ENCODE assay signal across 1 cellular context in the genomic region with DNA sequence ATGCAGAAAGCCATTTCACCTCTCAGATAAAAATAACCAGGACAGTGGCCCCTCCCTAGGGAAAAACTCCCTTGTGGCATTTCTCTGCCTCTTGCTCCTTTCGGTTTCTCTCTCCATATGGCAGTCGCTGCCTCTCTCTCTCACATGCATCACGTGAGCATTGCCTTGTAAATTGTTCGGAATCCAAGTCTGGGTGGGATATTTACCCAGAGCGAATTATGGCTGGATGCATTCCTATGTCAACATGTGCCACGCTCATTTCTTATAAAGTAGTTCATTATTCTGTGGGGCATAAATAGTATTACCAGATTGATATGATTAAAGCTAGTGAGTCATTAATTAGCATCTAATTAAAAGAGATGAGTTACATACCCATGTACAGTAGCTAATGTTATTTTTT.
A peak's percentile ranks its signal among the peaks of the same experiment; 100 is the strongest.
TF ChIP-seq lines count a peak whose summit lies in the region.

No MANE protein-coding gene starts in this region.

TF ChIP-seq in HEK293, 187 proteins besides CTCF, POLR2A, EP300 and RAD21 (continued from another document):
- peak; percentile 93 for TF ChIP-seq FEZF1 (tag by site-specific recombination; IDR thresholded peaks at IDR 0.05)
- TF ChIP-seq MYNN (tag by site-specific recombination; IDR thresholded peaks at IDR 0.05; ENCODE audit: borderline replicate concordance): no peak
- TF ChIP-seq ZBTB17 (tag by site-specific recombination; IDR thresholded peaks at IDR 0.05): 0 out of 2 replicates have a peak, but pooled peaks have one; percentile 17
- TF ChIP-seq ZNF791 (tag by site-specific recombination; IDR thresholded peaks at IDR 0.05): no peak
- TF ChIP-seq ZNF610 (tag by site-specific recombination; IDR thresholded peaks at IDR 0.05; ENCODE audit: borderline replicate concordance): no peak
- no peak for TF ChIP-seq ZNF660 (tag by site-specific recombination; IDR thresholded peaks at IDR 0.05)
- no peak for TF ChIP-seq ZFP41 (tag by site-specific recombination; IDR thresholded peaks at IDR 0.05; ENCODE audit: borderline replicate concordance)
- TF ChIP-seq GLIS1 (tag by site-specific recombination; IDR thresholded peaks at IDR 0.05): peak; percentile 62
- peak; percentile 74 for TF ChIP-seq KLF1 (tag by site-specific recombination; IDR thresholded peaks at IDR 0.05)
- TF ChIP-seq ZFP3 (tag by site-specific recombination; IDR thresholded peaks at IDR 0.05; ENCODE audit: low read depth): no peak
- no peak for TF ChIP-seq ZNF549 (tag by site-specific recombination; IDR thresholded peaks at IDR 0.05)
- TF ChIP-seq, protein P1, sequence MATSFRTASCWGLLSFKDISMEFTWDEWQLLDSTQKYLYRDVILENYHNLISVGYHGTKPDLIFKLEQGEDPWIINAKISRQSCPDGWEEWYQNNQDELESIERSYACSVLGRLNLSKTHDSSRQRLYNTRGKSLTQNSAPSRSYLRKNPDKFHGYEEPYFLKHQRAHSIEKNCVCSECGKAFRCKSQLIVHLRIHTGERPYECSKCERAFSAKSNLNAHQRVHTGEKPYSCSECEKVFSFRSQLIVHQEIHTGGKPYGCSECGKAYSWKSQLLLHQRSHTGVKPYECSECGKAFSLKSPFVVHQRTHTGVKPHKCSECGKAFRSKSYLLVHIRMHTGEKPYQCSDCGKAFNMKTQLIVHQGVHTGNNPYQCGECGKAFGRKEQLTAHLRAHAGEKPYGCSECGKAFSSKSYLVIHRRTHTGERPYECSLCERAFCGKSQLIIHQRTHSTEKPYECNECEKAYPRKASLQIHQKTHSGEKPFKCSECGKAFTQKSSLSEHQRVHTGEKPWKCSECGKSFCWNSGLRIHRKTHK (tag by site-specific recombination; IDR thresholded peaks at IDR 0.05): no peak
- no peak for TF ChIP-seq ZNF157 (tag by site-specific recombination; IDR thresholded peaks at IDR 0.05)
